ENCODE assay signal across 11 cellular contexts in genomic region chr19:50695251-50696064, GRCh38. TPM values are rescaled to one million over a fixed set of nuclear protein-coding genes. Genes with fewer than 3 reads are reported as not detected.
DNase-seq lines count a peak whose midpoint lies in the region; ATAC-seq, FAIRE-seq and TF ChIP-seq lines count a peak whose summit lies in the region.
"Had no signal": no experiment of that assay in that cellular context is flagged by ENCODE, and none has a peak within 500 bp of the region (broad histone marks: within the 10 kb centered on the region; RNA-seq: fewer than 3 reads in every experiment).

No MANE protein-coding gene starts in this region.

- TF ChIP-seq CTCF in H1 (IDR thresholded peaks at IDR 0.05; ENCODE audit: control extremely low read depth in 1 of 3, insufficient read depth in 1 of 3, low read depth in 1 of 3, low read length in 3 of 3), result no peak

- H3K4ac ChIP-seq in H1 (replicated peaks; ENCODE audit: insufficient read length, low read depth, low read length), result no peak overlapping the region

- no peak for ATAC-seq in stimulated activated naive CD8-positive, alpha-beta T cell treated with anti-CD3 and anti-CD28 coated beads, Interleukin-15, Interleukin-2, amounts not matched to agents 100 U/mL and 50 U/mL, for 24 hours
- ATAC-seq in HG02588 (IDR thresholded peaks at IDR 0.05; ENCODE audit: unreplicated experiment), result no peak

- H3K27ac ChIP-seq in H1 (ENCODE audit: low read depth, low read length), result no peak overlapping the region

- H2BK15ac ChIP-seq in H1 (ENCODE audit: low read length), result no peak overlapping the region

- peak overlapping the region; percentile 71; the same call in 1 of the 2 replicates for H2BK12ac ChIP-seq in H1 (ENCODE audit: low read depth, low read length)

- no peak overlapping the region for H3K14ac ChIP-seq in H1 (ENCODE audit: insufficient read length)

- peak overlapping the region; percentile 54 for H4K91ac ChIP-seq in H1 (replicated peaks; ENCODE audit: insufficient read length, low read length)

- H3K18ac ChIP-seq in H1 (ENCODE audit: extremely low read depth, low read length), result peak overlapping the region; percentile 78

- H3K23me2 ChIP-seq in H1 (ENCODE audit: low read depth, low read length), result peaks cover 17% of the 10 kb centered on the region

- no peak overlapping the region for H4K5ac ChIP-seq in H1 (ENCODE audit: insufficient read length, low read depth, low read length)

- H3K36me3 ChIP-seq in H1 (ENCODE audit: control insufficient read depth in 2 of 4, insufficient read depth in 4 of 4, low read length in 3 of 4), result no peaks in the 10 kb centered on the region

- no peak overlapping the region; a peak in 1 of 7 replicates for H3K9ac ChIP-seq in H1 (replicated peaks in 1 of 4; ENCODE audit: extremely low read depth in 1 of 4, low read depth in 3 of 4, low read length in 3 of 4)

- CTCF ChIA-PET in H1 (lab: Charles Lee; ENCODE audit: partially characterized antibody), result interaction anchor here (0.6 to 1.7 kb wide), 7 partner anchors 9 to 1198 kb away, joined by 3 to 11 read pairs (median 4); no protein-coding TSS in a partner anchor

- peak overlapping the region; percentile 86 to 98 for H3K4me2 ChIP-seq in H1 (ENCODE audit: insufficient read depth in 1 of 2, low read depth in 2 of 2, low read length in 2 of 2)

- H3K23ac ChIP-seq in H1 (ENCODE audit: insufficient read length), result no peak overlapping the region

- DNase-seq in activated T-cell treated with anti-CD3 and anti-CD28 coated beads for 48 hours (ENCODE audit: low read depth) (peak; percentile 21), activated T-cell treated with anti-CD3 and anti-CD28 coated beads for 4 hours (no peak), NCI-H524 treated with DMSO at 0.1 percent for 48 hours (lab: John Stamatoyannopoulos, UW) (peak; percentile 47), H1 (ENCODE audit: low read depth in 1 of 2, low spot score in 2 of 2) (peak in 1 of 2 experiments; percentile 82), GDM1 (lab: John Stamatoyannopoulos, UW) (no peak), DMS114 treated with DMSO at 0.1 percent for 48 hours (lab: John Stamatoyannopoulos, UW; ENCODE audit: unreplicated experiment) (no peak)
- DNase-seq in stimulated activated naive CD8-positive, alpha-beta T cell treated with anti-CD3 and anti-CD28 coated beads, Interleukin-15, Interleukin-2, amounts not matched to agents 100 U/mL and 50 U/mL, for 24 hours, result peak; percentile 49
- DNase-seq: CD4-positive, CD25-positive, alpha-beta regulatory T cell had no signal

- peak overlapping the region; percentile 44; the same call in 1 of the 2 replicates for H2BK5ac ChIP-seq in H1 (ENCODE audit: low read depth, low read length)

- H2BK120ac ChIP-seq in H1 (replicated peaks; ENCODE audit: low read depth, low read length), result no peak overlapping the region

- H2BK20ac ChIP-seq in H1 (ENCODE audit: low read length), result peak overlapping the region; percentile 72; the same call in 1 of the 2 replicates

- peaks cover 0 to 24% (median 21%) of the 10 kb centered on the region in 4 experiments; a peak in 6 of 7 replicates for H3K4me1 ChIP-seq in H1 (replicated peaks in 1 of 4; ENCODE audit: control insufficient read depth in 3 of 4, insufficient read depth in 4 of 4, low read length in 3 of 4)

- TF ChIP-seq EP300 in H1 (IDR thresholded peaks at IDR 0.05; ENCODE audit: borderline replicate concordance in 1 of 2, low read depth in 2 of 2, low read length in 2 of 2), result no peak

- peak overlapping the region; percentile 57 for H4K8ac ChIP-seq in H1 (ENCODE audit: extremely low read depth, insufficient read depth, low read length)

- POLR2A ChIA-PET in H1 (lab: Charles Lee; ENCODE audit: partially characterized antibody), result interaction anchor here (0.5 to 1.6 kb wide), 5 partner anchors 9 to 86 kb away, joined by 3 to 5 read pairs (median 4); no protein-coding TSS in a partner anchor

- no peaks in the 10 kb centered on the region for H3K9me3 ChIP-seq in H1 (ENCODE audit: insufficient read depth in 2 of 2, low read depth in 1 of 2, low read length in 1 of 2)

- H3K4me3 ChIP-seq in H1 (ENCODE audit: extremely low read depth in 1 of 4, insufficient read depth in 2 of 4, low read depth in 3 of 4, low read length in 4 of 4), result peak overlapping the region; percentile 43 to 60 (median 48)

- TF ChIP-seq POLR2A in H1 (IDR thresholded peaks at IDR 0.05; ENCODE audit: control extremely low read depth in 1 of 2, low read depth in 2 of 2, low read length in 2 of 2), result no peak

- H3K56ac ChIP-seq in H1 (replicated peaks; ENCODE audit: insufficient read length, low read depth, low read length), result no peak overlapping the region

- H3K79me2 ChIP-seq in H1 (ENCODE audit: control insufficient read depth in 1 of 2, insufficient read depth in 2 of 2, low read length in 2 of 2), result no peaks in the 10 kb centered on the region

- peaks cover 9 to 77% (median 70%) of the 10 kb centered on the region in 4 experiments for H3K27me3 ChIP-seq in H1 (replicated peaks in 1 of 4; ENCODE audit: control insufficient read depth in 3 of 4, extremely low read depth in 1 of 4, insufficient read depth in 3 of 4, low read length in 3 of 4)

- no peak for TF ChIP-seq RAD21 in H1 (IDR thresholded peaks at IDR 0.05 in 1 of 2, conservative IDR thresholded peaks at IDR 0.05 in 1 of 2; ENCODE audit: low read depth in 2 of 2, low read length in 2 of 2)

- H3K79me1 ChIP-seq in H1 (ENCODE audit: low read depth, low read length), result no peaks in the 10 kb centered on the region

- 6% methylated on average over 23 of the region's 78 CpGs; no CpG with 5 or more reads in 1 of the 2 experiments for WGBS in H1 (ENCODE audit: extremely low coverage in 1 of 2, insufficient coverage in 1 of 2, insufficient read length in 1 of 2, insufficient replicate concordance in 2 of 2, low coverage in 1 of 2, low lambda C conversion rate in 2 of 2, missing lambda C conversion rate in 1 of 2), 2 experiments

- peaks cover 0 to 26% of the 10 kb centered on the region in 2 experiments for H4K20me1 ChIP-seq in H1 (replicated peaks in 1 of 2; ENCODE audit: control insufficient read depth in 1 of 2, insufficient read depth in 2 of 2, low read length in 2 of 2)

- no peak for FAIRE-seq in H1 (lab: Jason Lieb, UNC)

- H2AFZ ChIP-seq in H1 (ENCODE audit: low read length), result no peak overlapping the region

- H2AK5ac ChIP-seq in H1 (ENCODE audit: low read depth, low read length), result peak overlapping the region; percentile 53; the same call in 1 of the 2 replicates

RNA-seq across cellular contexts. Expression of gene SHANK1, which starts 24.1 kb away (rescaled TPM):
- total RNA-seq in H1 (2021; fragmentation: NEBNext Ultra II Directional; extraction: Animal tissue kit (Norgen Biotek cat#: 25700)), result 3.7 and 3.9 TPM in 2 replicates
- polyA plus RNA-seq in H1 (2011; rRNA removed), result 1.1 and 1.2 TPM in 2 replicates
- 0.88 TPM for polyA plus RNA-seq in H1 (2011; cell fraction: cytosol; rRNA removed)
- 7.0 TPM for polyA plus RNA-seq in H1 (2011; cell fraction: nucleus; rRNA removed)
- 2.6 to 5.1 TPM (median 3.8 TPM) in 4 replicates for polyA plus RNA-seq in H1 (2012, experiment 1 of 2)
- polyA plus RNA-seq in H1 (2012, experiment 2 of 2), result 1.4 TPM
- 1.8 TPM for polyA plus RNA-seq in H1 (2013, experiment 1 of 2)
- polyA plus RNA-seq in H1 (2013, experiment 2 of 2), result 1.1 TPM
- polyA minus RNA-seq in H1 (2011; rRNA and poly(A)+ RNA removed), result 0.54 and 0.98 TPM in 2 replicates
- polyA minus RNA-seq in H1 (2011; cell fraction: cytosol; rRNA and poly(A)+ RNA removed), result 3.0 TPM
- polyA minus RNA-seq in H1 (2011; cell fraction: nucleus; rRNA and poly(A)+ RNA removed), result 6.6 TPM
- total RNA-seq: activated CD8-positive, alpha-beta memory T cell treated with anti-CD3 and anti-CD28 coated beads for 36 hours; CD4-positive, CD25-positive, alpha-beta regulatory T cell had no signal
- polyA plus RNA-seq: CD4-positive, CD25-positive, alpha-beta regulatory T cell had no signal

RNA-seq across cellular contexts. Expression of gene CLEC11A, which starts 27.7 kb away (rescaled TPM):
- 4.3 and 5.2 TPM in 2 replicates for total RNA-seq in H1 (2021; fragmentation: NEBNext Ultra II Directional; extraction: Animal tissue kit (Norgen Biotek cat#: 25700))
- 17.4 and 22.5 TPM in 2 replicates for polyA plus RNA-seq in H1 (2011; rRNA removed)
- polyA plus RNA-seq in H1 (2011; cell fraction: cytosol; rRNA removed), result 10.3 TPM
- polyA plus RNA-seq in H1 (2011; cell fraction: nucleus; rRNA removed), result 10.3 TPM
- 2.7 to 6.2 TPM (median 5.4 TPM) in 4 replicates for polyA plus RNA-seq in H1 (2012, experiment 1 of 2)
- 3.1 TPM for polyA plus RNA-seq in H1 (2012, experiment 2 of 2)
- 7.1 TPM for polyA plus RNA-seq in H1 (2013, experiment 1 of 2)
- polyA plus RNA-seq in H1 (2013, experiment 2 of 2), result 6.2 TPM
- 0.16 TPM in 1 of 2 replicates, not detected in the other for polyA minus RNA-seq in H1 (2011; rRNA and poly(A)+ RNA removed)
- 1.8 TPM for polyA minus RNA-seq in H1 (2011; cell fraction: cytosol; rRNA and poly(A)+ RNA removed)
- 6.7 TPM for polyA minus RNA-seq in H1 (2011; cell fraction: nucleus; rRNA and poly(A)+ RNA removed)

RNA-seq across cellular contexts. Expression of gene C19orf81, which starts 46.2 kb away (rescaled TPM):
- total RNA-seq in H1 (2021; fragmentation: NEBNext Ultra II Directional; extraction: Animal tissue kit (Norgen Biotek cat#: 25700)), result 11.7 and 14.2 TPM in 2 replicates
- 13.0 and 22.0 TPM in 2 replicates for polyA plus RNA-seq in H1 (2011; rRNA removed)
- polyA plus RNA-seq in H1 (2011; cell fraction: cytosol; rRNA removed), result 12.6 TPM
- 15.7 TPM for polyA plus RNA-seq in H1 (2011; cell fraction: nucleus; rRNA removed)
- polyA plus RNA-seq in H1 (2012, experiment 1 of 2), result 2.5 to 17.3 TPM (median 15.4 TPM) in 4 replicates
- polyA plus RNA-seq in H1 (2012, experiment 2 of 2), result 7.0 TPM
- 20.4 TPM for polyA plus RNA-seq in H1 (2013, experiment 1 of 2)
- 20.0 TPM for polyA plus RNA-seq in H1 (2013, experiment 2 of 2)
- not detected in 2 replicates for polyA minus RNA-seq in H1 (2011; rRNA and poly(A)+ RNA removed)
- polyA minus RNA-seq in H1 (2011; cell fraction: cytosol; rRNA and poly(A)+ RNA removed), result not detected
- 7.5 TPM for polyA minus RNA-seq in H1 (2011; cell fraction: nucleus; rRNA and poly(A)+ RNA removed)
- total RNA-seq: CD4-positive, CD25-positive, alpha-beta regulatory T cell had no signal
- polyA plus RNA-seq: CD4-positive, CD25-positive, alpha-beta regulatory T cell had no signal

RNA-seq across cellular contexts. Expression of gene SYT3, which starts 55.8 kb away (rescaled TPM):
- 13.9 and 17.3 TPM in 2 replicates for total RNA-seq in H1 (2021; fragmentation: NEBNext Ultra II Directional; extraction: Animal tissue kit (Norgen Biotek cat#: 25700))
- 6.7 and 12.7 TPM in 2 replicates for polyA plus RNA-seq in H1 (2011; rRNA removed)
- 6.2 TPM for polyA plus RNA-seq in H1 (2011; cell fraction: cytosol; rRNA removed)
- 13.0 TPM for polyA plus RNA-seq in H1 (2011; cell fraction: nucleus; rRNA removed)
- polyA plus RNA-seq in H1 (2012, experiment 1 of 2), result 11.9 to 13.7 TPM (median 12.9 TPM) in 4 replicates
- 12.1 TPM for polyA plus RNA-seq in H1 (2012, experiment 2 of 2)
- 11.8 TPM for polyA plus RNA-seq in H1 (2013, experiment 1 of 2)
- 12.4 TPM for polyA plus RNA-seq in H1 (2013, experiment 2 of 2)
- 3.1 and 5.1 TPM in 2 replicates for polyA minus RNA-seq in H1 (2011; rRNA and poly(A)+ RNA removed)
- polyA minus RNA-seq in H1 (2011; cell fraction: cytosol; rRNA and poly(A)+ RNA removed), result 4.0 TPM
- polyA minus RNA-seq in H1 (2011; cell fraction: nucleus; rRNA and poly(A)+ RNA removed), result 4.0 TPM
- total RNA-seq: CD4-positive, CD25-positive, alpha-beta regulatory T cell; epithelial cell of proximal tubule had no signal
- polyA plus RNA-seq: CD4-positive, CD25-positive, alpha-beta regulatory T cell had no signal

Comparison
In these comparisons a context has a peak if more than half of its experiments do, and no peak if none do; other contexts are left out.
1. DNase-seq: peak in activated T-cell treated with anti-CD3 and anti-CD28 coated beads for 48 hours (single experiment), NCI-H524 treated with DMSO at 0.1 percent for 48 hours (single experiment) and stimulated activated naive CD8-positive, alpha-beta T cell treated with anti-CD3 and anti-CD28 coated beads, Interleukin-15, Interleukin-2, amounts not matched to agents 100 U/mL and 50 U/mL, for 24 hours (single experiment); none in activated T-cell treated with anti-CD3 and anti-CD28 coated beads for 4 hours (single experiment), GDM1 (single experiment) and DMS114 treated with DMSO at 0.1 percent for 48 hours (single experiment).